Comparison of ENCODE assay signal across 8 cellular contexts in the genomic region with DNA sequence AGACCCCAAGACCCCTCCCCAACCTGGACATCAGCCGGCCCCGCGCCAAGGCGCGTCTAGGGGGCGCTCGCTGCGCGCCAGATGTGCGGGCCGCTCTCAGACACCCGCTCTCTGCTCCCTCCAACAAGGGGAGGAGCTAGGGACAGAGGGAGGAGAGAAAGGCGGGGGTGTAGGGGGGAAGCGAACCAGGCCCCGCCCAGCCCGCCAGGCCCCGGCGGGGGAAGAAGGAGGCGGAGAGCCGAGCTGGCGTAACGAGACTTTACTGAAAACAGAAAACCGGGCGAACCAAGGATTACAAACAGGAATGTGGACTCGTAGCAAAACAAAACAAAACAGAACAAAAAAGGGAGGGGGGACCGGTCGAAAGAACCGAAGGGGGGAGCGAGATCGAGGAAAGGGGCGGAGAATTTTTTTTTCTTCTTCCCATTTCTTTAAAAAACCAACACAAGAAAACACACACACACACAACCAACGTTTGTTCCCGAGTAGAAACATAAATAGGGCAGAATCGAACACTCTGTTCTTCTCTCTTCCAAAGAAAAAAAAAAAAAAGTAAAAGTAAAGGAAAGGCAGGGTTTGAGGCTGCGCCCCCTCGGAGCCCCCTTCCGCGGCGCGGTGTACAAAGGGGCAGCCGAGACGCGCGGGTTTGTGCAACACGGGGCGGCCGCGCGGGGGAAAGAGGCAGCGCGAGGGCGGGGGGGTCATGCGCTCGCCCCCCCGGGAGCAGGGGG. TPM values are rescaled to one million over a fixed set of nuclear protein-coding genes. Genes with fewer than 3 reads are reported as not detected.
DNase-seq lines count a peak whose midpoint lies in the region; ATAC-seq, FAIRE-seq and TF ChIP-seq lines count a peak whose summit lies in the region.

No MANE protein-coding gene starts in this region.

- FAIRE-seq in endometrium (lab: Jason Lieb, UNC): peak; percentile 82

- H3K36me3 ChIP-seq in HUES64 (ENCODE audit: insufficient read depth, low read length): peaks cover 11% of the 10 kb centered on the region
- peaks cover 44% of the 10 kb centered on the region for H3K36me3 ChIP-seq in mesodermal cell (ENCODE audit: control insufficient read depth, insufficient read depth, low read length)

- DNase-seq in GM12865 (ENCODE audit: low read depth): peak; percentile 96
- DNase-seq in NOMO-1 treated with dmso at 0.1 percent for 144 hours (lab: John Stamatoyannopoulos, UW; ENCODE audit: unreplicated experiment): peak; percentile 90
- DNase-seq in activated CD8-positive, alpha-beta memory T cell treated with anti-CD3 and anti-CD28 coated beads, Interleukin-2, amount 50 U/mL, for 4 hours: peak; percentile 90
- DNase-seq in stimulated activated CD8-positive, alpha-beta memory T cell treated with anti-CD3 and anti-CD28 coated beads, Interleukin-12 subunit alpha, Interleukin-12 subunit beta, amount 100 ng/mL, for 4 hours (ENCODE audit: low read depth): peak; percentile 84

- no peak for ATAC-seq in GM18520 (IDR thresholded peaks at IDR 0.05; ENCODE audit: unreplicated experiment)

- peak overlapping the region; percentile 93 for H3K9ac ChIP-seq in HUES64 (ENCODE audit: low read depth, low read length)

- no peaks in the 10 kb centered on the region for H3K4me1 ChIP-seq in HUES64 (ENCODE audit: insufficient read depth, low read length)
- peaks cover 23% of the 10 kb centered on the region for H3K4me1 ChIP-seq in mesodermal cell (ENCODE audit: control insufficient read depth, insufficient read depth, low read length, poor library complexity, severe bottlenecking)

- peak; percentile 88 for TF ChIP-seq CTCF in GM12865 (IDR thresholded peaks at IDR 0.05; ENCODE audit: insufficient read depth, low read depth, low read length, missing control alignments)

- H3K4me3 ChIP-seq in GM12865 (ENCODE audit: low read depth, low read length) (peak overlapping the region; percentile 79), HUES64 (ENCODE audit: low read length) (peak overlapping the region; percentile 99), mesodermal cell (ENCODE audit: extremely low read depth, insufficient read depth, low read length, poor library complexity, severe bottlenecking) (peak overlapping the region; percentile 97)

- H3K27ac ChIP-seq in HUES64 (ENCODE audit: low read depth, low read length): peak overlapping the region; percentile 93
- peak overlapping the region; percentile 96 for H3K27ac ChIP-seq in mesodermal cell (ENCODE audit: low read depth, low read length, severe bottlenecking)

- under 1% methylated on average over 38 of the region's 55 CpGs for WGBS in HUES64
- 0% methylated on average over 10 to 24 of the region's 55 CpGs for WGBS in mesodermal cell (ENCODE audit: insufficient coverage in 2 of 2), 2 experiments

- H3K9me3 ChIP-seq in HUES64 (ENCODE audit: insufficient read depth, low read depth, low read length) (no peaks in the 10 kb centered on the region), mesodermal cell (ENCODE audit: control insufficient read depth, low read length) (no peaks in the 10 kb centered on the region)

- H3K27me3 ChIP-seq in HUES64 (ENCODE audit: insufficient read depth, low read length): no peaks in the 10 kb centered on the region

RNA-seq across cellular contexts. Expression of a gene that starts 1.7 kb away (rescaled TPM):
- polyA plus RNA-seq in HUES64 (2013, experiment 1 of 2): 93.0 TPM
- 114 TPM for polyA plus RNA-seq in HUES64 (2013, experiment 2 of 2)
- 239 TPM for polyA plus RNA-seq in mesodermal cell (2013, experiment 1 of 2)
- 198 TPM for polyA plus RNA-seq in mesodermal cell (2013, experiment 2 of 2)

RNA-seq across cellular contexts. Expression of a gene that starts 5.4 kb away (rescaled TPM):
- polyA plus RNA-seq in HUES64 (2013, experiment 1 of 2): 0.20 TPM
- 0.38 TPM for polyA plus RNA-seq in HUES64 (2013, experiment 2 of 2)
- 1.3 TPM for polyA plus RNA-seq in mesodermal cell (2013, experiment 1 of 2)
- polyA plus RNA-seq in mesodermal cell (2013, experiment 2 of 2): 1.4 TPM

RNA-seq across cellular contexts. Expression of a gene that starts 43.2 kb away (rescaled TPM):
- 248 TPM for polyA plus RNA-seq in HUES64 (2013, experiment 1 of 2)
- polyA plus RNA-seq in HUES64 (2013, experiment 2 of 2): 269 TPM
- 196 TPM for polyA plus RNA-seq in mesodermal cell (2013, experiment 1 of 2)
- 181 TPM for polyA plus RNA-seq in mesodermal cell (2013, experiment 2 of 2)

RNA-seq across cellular contexts. Expression of a gene that starts 53.4 kb away (rescaled TPM):
- polyA plus RNA-seq in HUES64 (2013, experiment 1 of 2): 0.55 TPM
- polyA plus RNA-seq in HUES64 (2013, experiment 2 of 2): 0.44 TPM
- 0.48 TPM for polyA plus RNA-seq in mesodermal cell (2013, experiment 1 of 2)
- polyA plus RNA-seq in mesodermal cell (2013, experiment 2 of 2): not detected
